Comparison of ENCODE assay signal across 8 cellular contexts in the genomic region with DNA sequence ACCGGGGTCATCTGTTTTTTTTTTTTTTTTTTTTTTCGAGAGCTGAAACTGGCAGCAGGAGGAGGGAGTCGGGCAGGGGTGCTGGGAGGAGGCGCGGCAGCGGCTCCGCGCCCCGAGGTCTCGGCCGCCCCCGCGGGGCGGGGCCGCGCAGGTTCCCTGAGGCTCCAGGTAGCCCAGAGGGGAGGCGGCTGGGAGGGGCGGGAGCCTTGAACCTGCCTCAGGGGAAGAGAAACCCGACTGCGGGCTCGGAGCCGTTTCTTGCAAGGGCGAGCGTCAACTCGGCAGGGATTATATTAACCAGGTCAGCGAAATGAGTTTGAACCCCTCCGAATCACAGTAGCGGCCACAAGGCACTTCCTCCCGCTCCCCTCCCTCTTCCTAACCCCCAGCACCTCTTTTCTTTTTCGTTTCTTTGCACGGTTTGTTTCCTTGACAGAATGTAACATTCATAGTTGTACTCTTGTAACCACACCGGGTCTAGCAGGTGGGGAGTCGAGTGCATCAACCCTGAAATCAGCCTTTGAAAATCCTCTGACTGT. TPM values are rescaled to one million over a fixed set of nuclear protein-coding genes. Genes with fewer than 3 reads are reported as not detected.
DNase-seq lines count a peak whose midpoint lies in the region; ATAC-seq and TF ChIP-seq lines count a peak whose summit lies in the region.

No MANE protein-coding gene starts in this region.

- intact Hi-C loops in Right ventricle myocardium superior (cut with DNase I) (no loop called here), gastrocnemius medialis (cut with DNase I; ENCODE audit: low total_unique reads) (no loop called here)

- peak; percentile 45 for ATAC-seq in HG03064 (IDR thresholded peaks at IDR 0.05; ENCODE audit: low read depth, unreplicated experiment)
- peak; percentile 64 to 67 for ATAC-seq in activated T-cell treated with anti-CD3 and anti-CD28 coated beads, Interleukin-2, amount 50 U/mL, for 4 hours
- ATAC-seq in Right ventricle myocardium superior (ENCODE audit: poor library complexity): no peak
- no peak for ATAC-seq in gastrocnemius medialis

- TF ChIP-seq POLR2A in gastrocnemius medialis (IDR thresholded peaks at IDR 0.05): no peak

- H3K9me3 ChIP-seq in gastrocnemius medialis: no peaks in the 10 kb centered on the region

- peak overlapping the region; percentile 94 for H3K4me3 Mint-ChIP-seq in activated T-cell treated with anti-CD3 and anti-CD28 coated beads, Interleukin-2, amount 50 U/mL, for 4 hours

- no peak for TF ChIP-seq CTCF in gastrocnemius medialis (IDR thresholded peaks at IDR 0.05 in 4 of 5, conservative IDR thresholded peaks at IDR 0.05 in 1 of 5)

- DNase-seq in NCI-H2227 (lab: John Stamatoyannopoulos, UW; ENCODE audit: unreplicated experiment) (peak; percentile 11), NCI-H2227 treated with DMSO at 0.1 percent for 48 hours (lab: John Stamatoyannopoulos, UW) (no peak), NCI-H748 (lab: John Stamatoyannopoulos, UW; ENCODE audit: unreplicated experiment) (peak; percentile 80), Right ventricle myocardium superior (peak; percentile 42), gastrocnemius medialis (no peak), NCI-H524 treated with DMSO at 0.1 percent for 48 hours (lab: John Stamatoyannopoulos, UW) (no peak)
- peak; percentile 73 for DNase-seq in activated T-cell treated with anti-CD3 and anti-CD28 coated beads, Interleukin-2, amount 50 U/mL, for 4 hours

- H3K4me1 Mint-ChIP-seq in activated T-cell treated with anti-CD3 and anti-CD28 coated beads, Interleukin-2, amount 50 U/mL, for 4 hours (ENCODE audit: low read depth): peaks cover 26% of the 10 kb centered on the region

- peaks cover 4% of the 10 kb centered on the region for H3K27me3 Mint-ChIP-seq in activated T-cell treated with anti-CD3 and anti-CD28 coated beads, Interleukin-2, amount 50 U/mL, for 4 hours (ENCODE audit: low read depth)

- peak overlapping the region; percentile 47 to 62 (median 53) for H3K4me3 ChIP-seq in gastrocnemius medialis

- in situ Hi-C loops in gastrocnemius medialis (cut with MboI; ENCODE audit: low sequenced_read_pairs in 4 of 4): no loop called here

- H3K36me3 ChIP-seq in gastrocnemius medialis: no peaks in the 10 kb centered on the region

- no peaks in the 10 kb centered on the region for H3K9me3 Mint-ChIP-seq in activated T-cell treated with anti-CD3 and anti-CD28 coated beads, Interleukin-2, amount 50 U/mL, for 4 hours

- H3K36me3 Mint-ChIP-seq in activated T-cell treated with anti-CD3 and anti-CD28 coated beads, Interleukin-2, amount 50 U/mL, for 4 hours (ENCODE audit: insufficient read depth): peaks cover 7% of the 10 kb centered on the region

- no peak overlapping the region for H3K27ac ChIP-seq in gastrocnemius medialis

- peaks cover 35 to 49% (median 45%) of the 10 kb centered on the region in 3 donors for H3K27me3 ChIP-seq in gastrocnemius medialis

- peaks cover 22 to 25% of the 10 kb centered on the region in 2 donors for H3K4me1 ChIP-seq in gastrocnemius medialis

RNA-seq across cellular contexts. Expression of a gene that starts 2.0 kb away (rescaled TPM):
- total RNA-seq in activated T-cell treated with anti-CD3 and anti-CD28 coated beads, Interleukin-2, amount 50 U/mL, for 4 hours: 10 to 100 TPM in 2 of 3 donors, 1 to 10 TPM in 1; 9.5 to 15.2 (median 13.9) TPM
- total RNA-seq in Right ventricle myocardium superior: 0.22 TPM
- total RNA-seq in gastrocnemius medialis: under 1 TPM in 3 of 4 donors, not detected in 1; 0.13 to 0.16 (median 0.15) TPM

Comparison
In these comparisons a context has a peak if more than half of its experiments do, and no peak if none do; other contexts are left out.
1. DNase-seq: peak in NCI-H2227 (single experiment), NCI-H748 (single experiment), activated T-cell treated with anti-CD3 and anti-CD28 coated beads, Interleukin-2, amount 50 U/mL, for 4 hours (single experiment) and Right ventricle myocardium superior (single experiment); none in NCI-H2227 treated with DMSO at 0.1 percent for 48 hours (single experiment), gastrocnemius medialis (0 of 2) and NCI-H524 treated with DMSO at 0.1 percent for 48 hours (single experiment).
2. ATAC-seq: peak in HG03064 (single experiment) and activated T-cell treated with anti-CD3 and anti-CD28 coated beads, Interleukin-2, amount 50 U/mL, for 4 hours (2 of 2); none in Right ventricle myocardium superior (single experiment) and gastrocnemius medialis (0 of 2).